In genomic region chr14:69767369-69767999, GRCh38 we compare ENCODE assay signal across 8 cellular contexts. TPM values are rescaled to one million over a fixed set of nuclear protein-coding genes. Genes with fewer than 3 reads are reported as not detected.
DNase-seq lines count a peak whose midpoint lies in the region; ATAC-seq and TF ChIP-seq lines count a peak whose summit lies in the region.

No MANE protein-coding gene starts in this region.

- H3K9me3 Mint-ChIP-seq in T-helper 2 cell treated with Interferon-gamma antibody and Interleukin-4, amounts not matched to agents 5 μg/mL and 100 μg/mL, for 36 hours = peaks cover 12% of the 10 kb centered on the region

- H3K27me3 ChIP-seq in ascending aorta = no peaks in the 10 kb centered on the region
- no peaks in the 10 kb centered on the region for H3K27me3 ChIP-seq in uterus

- no peak for TF ChIP-seq CTCF in ascending aorta (IDR thresholded peaks at IDR 0.05)
- no peak for TF ChIP-seq CTCF in uterus (IDR thresholded peaks at IDR 0.05)

- peaks cover 44% of the 10 kb centered on the region for H3K4me1 Mint-ChIP-seq in T-helper 2 cell treated with Interferon-gamma antibody and Interleukin-4, amounts not matched to agents 5 μg/mL and 100 μg/mL, for 36 hours (ENCODE audit: low read depth)

- no peaks in the 10 kb centered on the region for H3K27me3 Mint-ChIP-seq in T-helper 2 cell treated with Interferon-gamma antibody and Interleukin-4, amounts not matched to agents 5 μg/mL and 100 μg/mL, for 36 hours (ENCODE audit: low read depth)

- peak; percentile 89 to 92 for DNase-seq in NCI-H187 (lab: John Stamatoyannopoulos, UW)
- DNase-seq in T-helper 2 cell treated with Interferon-gamma antibody and Interleukin-4, amounts not matched to agents 5 μg/mL and 100 μg/mL, for 36 hours (ENCODE audit: low spot score) = peak; percentile 96
- peak; percentile 61 to 94 for DNase-seq in ascending aorta (ENCODE audit: low spot score in 2 of 2)
- peak; percentile 91 for DNase-seq in hepatic stellate cell (ENCODE audit: low spot score)
- peak; percentile 91 for DNase-seq in putamen (ENCODE audit: low spot score)
- peak; percentile 85 to 91 for DNase-seq in uterus

- peaks cover 54% of the 10 kb centered on the region for H3K36me3 Mint-ChIP-seq in T-helper 2 cell treated with Interferon-gamma antibody and Interleukin-4, amounts not matched to agents 5 μg/mL and 100 μg/mL, for 36 hours (ENCODE audit: low read depth)

- H3K9me3 ChIP-seq in ascending aorta = no peaks in the 10 kb centered on the region
- H3K9me3 ChIP-seq in uterus = no peaks in the 10 kb centered on the region

- ATAC-seq in HG02943 (IDR thresholded peaks at IDR 0.05; ENCODE audit: low read depth, unreplicated experiment) = peak; percentile 52

- TF ChIP-seq POLR2A in GM15510 (IDR thresholded peaks at IDR 0.05; ENCODE audit: borderline replicate concordance, extremely low read depth, insufficient read length) (peak; percentile 65), uterus (IDR thresholded peaks at IDR 0.05) (peak; percentile 71 to 93)

- H3K4me1 ChIP-seq in ascending aorta (peaks cover 19 to 37% of the 10 kb centered on the region in 2 donors), uterus (peaks cover 5 to 12% of the 10 kb centered on the region in 2 donors)

- intact Hi-C loops in ascending aorta (cut with DNase I) (loop anchor here (2.0 to 5.0 kb wide), 4 partner anchors 157 to 1950 kb away; partner anchors contain the start of genes ERH, PCNX1, RAD51B and SLC39A9), uterus (cut with DNase I; ENCODE audit: low total_unique reads) (no loop called here)

- peak overlapping the region; percentile 99 for H3K4me3 Mint-ChIP-seq in T-helper 2 cell treated with Interferon-gamma antibody and Interleukin-4, amounts not matched to agents 5 μg/mL and 100 μg/mL, for 36 hours

- H3K27ac Mint-ChIP-seq in T-helper 2 cell treated with Interferon-gamma antibody and Interleukin-4, amounts not matched to agents 5 μg/mL and 100 μg/mL, for 36 hours = peak overlapping the region; percentile 100

- H3K36me3 ChIP-seq in ascending aorta (peaks cover 39 to 44% of the 10 kb centered on the region in 2 donors), uterus (peaks cover 0 to 2% of the 10 kb centered on the region in 2 donors)

- H3K27ac ChIP-seq in ascending aorta (peak overlapping the region; percentile 100), uterus (peak overlapping the region; percentile 100)

- peak overlapping the region; percentile 91 to 99 for H3K4me3 ChIP-seq in ascending aorta
- H3K4me3 ChIP-seq in uterus = peak overlapping the region; percentile 93 to 96

RNA-seq across cellular contexts. Expression of gene SRSF5, which starts 0.5 kb away (rescaled TPM):
- 113 TPM for total RNA-seq in ascending aorta
- total RNA-seq in uterus = 100 to 1,000 TPM; 183 to 570 (median 403) TPM

RNA-seq across cellular contexts. Expression of gene SLC10A1, which starts 29.6 kb away (rescaled TPM):
- not detected for total RNA-seq in ascending aorta
- not detected for total RNA-seq in uterus

Comparison
In these comparisons a context has a peak if more than half of its experiments do, and no peak if none do; other contexts are left out.
1. Peak in every context shown above with its lines: DNase-seq, ATAC-seq, H3K4me3 ChIP-seq and H3K27ac ChIP-seq.